Comparison of ENCODE assay signal across 11 cellular contexts in genomic region chr5:91059409-91059808, GRCh38.
DNase-seq lines count a peak whose midpoint lies in the region; ATAC-seq and TF ChIP-seq lines count a peak whose summit lies in the region.
"Had no signal": no experiment of that assay in that cellular context is flagged by ENCODE, and none has a peak within 500 bp of the region (broad histone marks: within the 10 kb centered on the region; RNA-seq: fewer than 3 reads in every experiment).

No MANE protein-coding gene starts in this region.

- peak; percentile 23 to 61 for DNase-seq in lung microvascular endothelial cell (ENCODE audit: low read depth in 2 of 2)
- DNase-seq in AG20443 (ENCODE audit: low spot score), result no peak
- DNase-seq in NCI-H1436 treated with DMSO at 0.1 percent for 48 hours (lab: John Stamatoyannopoulos, UW), result no peak
- no peak for DNase-seq in HuH-7.5 (ENCODE audit: low spot score)
- no peak for DNase-seq in upper lobe of right lung
- DNase-seq: EL, SJCRH30 had no signal

- intact Hi-C loops in upper lobe of right lung (cut with DNase I), result no loop called here

- peaks cover 32% of the 10 kb centered on the region for H3K4me1 ChIP-seq in upper lobe of right lung
- H3K4me1 ChIP-seq: SJCRH30 had no signal

- no peak overlapping the region for H3K27ac ChIP-seq in upper lobe of right lung
- H3K27ac ChIP-seq: SJCRH30 had no signal

- no peaks in the 10 kb centered on the region for H3K36me3 ChIP-seq in upper lobe of right lung
- H3K36me3 ChIP-seq: cardiac muscle cell, SJCRH30 had no signal

- peak; percentile 85 for ATAC-seq in GM18909 (IDR thresholded peaks at IDR 0.05; ENCODE audit: poor library complexity, unreplicated experiment)
- ATAC-seq in GM21723 (IDR thresholded peaks at IDR 0.05; ENCODE audit: unreplicated experiment), result peak; percentile 82
- peak; percentile 89 for ATAC-seq in HG03354 (IDR thresholded peaks at IDR 0.05; ENCODE audit: poor library complexity, severe bottlenecking, unreplicated experiment)
- ATAC-seq in upper lobe of right lung, result no peak

- TF ChIP-seq CTCF in upper lobe of right lung (IDR thresholded peaks at IDR 0.05), result no peak

- no peaks in the 10 kb centered on the region for H3K27me3 ChIP-seq in upper lobe of right lung
- H3K27me3 ChIP-seq: cardiac muscle cell, SJCRH30 had no signal

- no peak overlapping the region for H3K4me3 ChIP-seq in upper lobe of right lung
- H3K4me3 ChIP-seq: cardiac muscle cell, SJCRH30 had no signal

- no peaks in the 10 kb centered on the region for H3K9me3 ChIP-seq in upper lobe of right lung
- H3K9me3 ChIP-seq: SJCRH30 had no signal

Comparison
In these comparisons a context has a peak if more than half of its experiments do, and no peak if none do; other contexts are left out.
1. DNase-seq: peak in lung microvascular endothelial cell (2 of 2); none in AG20443 (single experiment), NCI-H1436 treated with DMSO at 0.1 percent for 48 hours (single experiment), HuH-7.5 (single experiment) and upper lobe of right lung (single experiment).